Comparison of ENCODE assay signal across 1 cellular context in genomic region chr1:231431665-231432415, GRCh38.
A peak's percentile ranks its signal among the peaks of the same experiment; 100 is the strongest.
TF ChIP-seq lines count a peak whose summit lies in the region.

No MANE protein-coding gene starts in this region.

TF ChIP-seq in HepG2, 621 proteins besides CTCF, POLR2A, EP300 and RAD21 (continued from another document and continues in another):
- TF ChIP-seq EHMT2 (IDR thresholded peaks at IDR 0.05; ENCODE audit: borderline replicate concordance, low read depth, low read length): peak; percentile 61; the same call in 1 of the 2 replicates
- TF ChIP-seq ATAD3A (CRISPR knock-in tag; IDR thresholded peaks at IDR 0.05): no peak
- TF ChIP-seq ZFP1 (CRISPR knock-in tag; IDR thresholded peaks at IDR 0.05): no peak
- no peak for TF ChIP-seq ARHGAP35 (CRISPR knock-in tag; IDR thresholded peaks at IDR 0.05; ENCODE audit: borderline replicate concordance)
- TF ChIP-seq SMAD1 (CRISPR knock-in tag; IDR thresholded peaks at IDR 0.05; ENCODE audit: borderline replicate concordance, low read depth): no peak
- TF ChIP-seq PITX1 (CRISPR knock-in tag; IDR thresholded peaks at IDR 0.05): peak; percentile 57; the same call in 1 of the 2 replicates
- no peak for TF ChIP-seq ZSCAN20 (CRISPR knock-in tag; IDR thresholded peaks at IDR 0.05; ENCODE audit: borderline replicate concordance)
- TF ChIP-seq REST (IDR thresholded peaks at IDR 0.05; ENCODE audit: borderline replicate concordance in 1 of 2, low read depth in 1 of 2, low read length in 2 of 2): no peak
- peak; percentile 71 for TF ChIP-seq DRAP1 (CRISPR knock-in tag; IDR thresholded peaks at IDR 0.05)
- peak; percentile 42; the same call in 1 of the 2 replicates for TF ChIP-seq HNF4A (CRISPR knock-in tag; IDR thresholded peaks at IDR 0.05)
- no peak for TF ChIP-seq JUND (CRISPR knock-in tag; IDR thresholded peaks at IDR 0.05)
- no peak for TF ChIP-seq ELF4 (CRISPR knock-in tag; IDR thresholded peaks at IDR 0.05; ENCODE audit: borderline replicate concordance)
- TF ChIP-seq HDAC6 (IDR thresholded peaks at IDR 0.05; ENCODE audit: low read depth, low read length): no peak
- TF ChIP-seq, protein P1, sequence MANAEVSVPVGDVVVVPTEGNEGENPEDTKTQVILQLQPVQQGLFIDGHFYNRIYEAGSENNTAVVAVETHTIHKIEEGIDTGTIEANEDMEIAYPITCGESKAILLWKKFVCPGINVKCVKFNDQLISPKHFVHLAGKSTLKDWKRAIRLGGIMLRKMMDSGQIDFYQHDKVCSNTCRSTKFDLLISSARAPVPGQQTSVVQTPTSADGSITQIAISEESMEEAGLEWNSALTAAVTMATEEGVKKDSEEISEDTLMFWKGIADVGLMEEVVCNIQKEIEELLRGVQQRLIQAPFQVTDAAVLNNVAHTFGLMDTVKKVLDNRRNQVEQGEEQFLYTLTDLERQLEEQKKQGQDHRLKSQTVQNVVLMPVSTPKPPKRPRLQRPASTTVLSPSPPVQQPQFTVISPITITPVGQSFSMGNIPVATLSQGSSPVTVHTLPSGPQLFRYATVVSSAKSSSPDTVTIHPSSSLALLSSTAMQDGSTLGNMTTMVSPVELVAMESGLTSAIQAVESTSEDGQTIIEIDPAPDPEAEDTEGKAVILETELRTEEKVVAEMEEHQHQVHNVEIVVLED (CRISPR knock-in tag; IDR thresholded peaks at IDR 0.05; ENCODE audit: borderline replicate concordance): no peak
- no peak for TF ChIP-seq ZNF644 (CRISPR knock-in tag; IDR thresholded peaks at IDR 0.05; ENCODE audit: low read depth)
- no peak for TF ChIP-seq ZNF567 (CRISPR knock-in tag; IDR thresholded peaks at IDR 0.05; ENCODE audit: borderline replicate concordance)
- TF ChIP-seq ZNF772 (CRISPR knock-in tag; IDR thresholded peaks at IDR 0.05): no peak
- TF ChIP-seq, protein P2, sequence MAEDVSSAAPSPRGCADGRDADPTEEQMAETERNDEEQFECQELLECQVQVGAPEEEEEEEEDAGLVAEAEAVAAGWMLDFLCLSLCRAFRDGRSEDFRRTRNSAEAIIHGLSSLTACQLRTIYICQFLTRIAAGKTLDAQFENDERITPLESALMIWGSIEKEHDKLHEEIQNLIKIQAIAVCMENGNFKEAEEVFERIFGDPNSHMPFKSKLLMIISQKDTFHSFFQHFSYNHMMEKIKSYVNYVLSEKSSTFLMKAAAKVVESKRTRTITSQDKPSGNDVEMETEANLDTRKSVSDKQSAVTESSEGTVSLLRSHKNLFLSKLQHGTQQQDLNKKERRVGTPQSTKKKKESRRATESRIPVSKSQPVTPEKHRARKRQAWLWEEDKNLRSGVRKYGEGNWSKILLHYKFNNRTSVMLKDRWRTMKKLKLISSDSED (CRISPR knock-in tag; IDR thresholded peaks at IDR 0.05): no peak
- TF ChIP-seq TARDBP (CRISPR knock-in tag; IDR thresholded peaks at IDR 0.05): no peak
- TF ChIP-seq POGZ (CRISPR knock-in tag; IDR thresholded peaks at IDR 0.05): peak; percentile 84
- no peak for TF ChIP-seq NFKBIZ (CRISPR knock-in tag; IDR thresholded peaks at IDR 0.05)
- no peak for TF ChIP-seq ZNF720 (CRISPR knock-in tag; IDR thresholded peaks at IDR 0.05)
- no peak for TF ChIP-seq STAG1 (CRISPR knock-in tag; IDR thresholded peaks at IDR 0.05)
- no peak for TF ChIP-seq ZNF704 (CRISPR knock-in tag; IDR thresholded peaks at IDR 0.05; ENCODE audit: borderline replicate concordance)
- TF ChIP-seq TEF (CRISPR knock-in tag; IDR thresholded peaks at IDR 0.05): no peak
- TF ChIP-seq ZNF468 (CRISPR knock-in tag; IDR thresholded peaks at IDR 0.05): no peak
- no peak for TF ChIP-seq ELF1 (CRISPR knock-in tag; IDR thresholded peaks at IDR 0.05)
- no peak for TF ChIP-seq ZUFSP (CRISPR knock-in tag; IDR thresholded peaks at IDR 0.05; ENCODE audit: borderline replicate concordance)
- TF ChIP-seq SETDB1 (CRISPR knock-in tag; IDR thresholded peaks at IDR 0.05; ENCODE audit: borderline replicate concordance): no peak
- no peak for TF ChIP-seq TOE1 (CRISPR knock-in tag; IDR thresholded peaks at IDR 0.05)
- TF ChIP-seq RXRA (CRISPR knock-in tag; IDR thresholded peaks at IDR 0.05): no peak
- TF ChIP-seq SP5 (CRISPR knock-in tag; IDR thresholded peaks at IDR 0.05; ENCODE audit: borderline replicate concordance, low read depth): no peak
- TF ChIP-seq TBP (CRISPR knock-in tag; IDR thresholded peaks at IDR 0.05): no peak
- no peak for TF ChIP-seq ZFP41 (CRISPR knock-in tag; IDR thresholded peaks at IDR 0.05; ENCODE audit: borderline replicate concordance)
- no peak for TF ChIP-seq HOXD1 (CRISPR knock-in tag; IDR thresholded peaks at IDR 0.05)
- TF ChIP-seq TGIF2 (CRISPR knock-in tag; IDR thresholded peaks at IDR 0.05): no peak
- TF ChIP-seq U2AF2 (IDR thresholded peaks at IDR 0.05; ENCODE audit: low read depth, low read length): no peak
- TF ChIP-seq, protein P3, sequence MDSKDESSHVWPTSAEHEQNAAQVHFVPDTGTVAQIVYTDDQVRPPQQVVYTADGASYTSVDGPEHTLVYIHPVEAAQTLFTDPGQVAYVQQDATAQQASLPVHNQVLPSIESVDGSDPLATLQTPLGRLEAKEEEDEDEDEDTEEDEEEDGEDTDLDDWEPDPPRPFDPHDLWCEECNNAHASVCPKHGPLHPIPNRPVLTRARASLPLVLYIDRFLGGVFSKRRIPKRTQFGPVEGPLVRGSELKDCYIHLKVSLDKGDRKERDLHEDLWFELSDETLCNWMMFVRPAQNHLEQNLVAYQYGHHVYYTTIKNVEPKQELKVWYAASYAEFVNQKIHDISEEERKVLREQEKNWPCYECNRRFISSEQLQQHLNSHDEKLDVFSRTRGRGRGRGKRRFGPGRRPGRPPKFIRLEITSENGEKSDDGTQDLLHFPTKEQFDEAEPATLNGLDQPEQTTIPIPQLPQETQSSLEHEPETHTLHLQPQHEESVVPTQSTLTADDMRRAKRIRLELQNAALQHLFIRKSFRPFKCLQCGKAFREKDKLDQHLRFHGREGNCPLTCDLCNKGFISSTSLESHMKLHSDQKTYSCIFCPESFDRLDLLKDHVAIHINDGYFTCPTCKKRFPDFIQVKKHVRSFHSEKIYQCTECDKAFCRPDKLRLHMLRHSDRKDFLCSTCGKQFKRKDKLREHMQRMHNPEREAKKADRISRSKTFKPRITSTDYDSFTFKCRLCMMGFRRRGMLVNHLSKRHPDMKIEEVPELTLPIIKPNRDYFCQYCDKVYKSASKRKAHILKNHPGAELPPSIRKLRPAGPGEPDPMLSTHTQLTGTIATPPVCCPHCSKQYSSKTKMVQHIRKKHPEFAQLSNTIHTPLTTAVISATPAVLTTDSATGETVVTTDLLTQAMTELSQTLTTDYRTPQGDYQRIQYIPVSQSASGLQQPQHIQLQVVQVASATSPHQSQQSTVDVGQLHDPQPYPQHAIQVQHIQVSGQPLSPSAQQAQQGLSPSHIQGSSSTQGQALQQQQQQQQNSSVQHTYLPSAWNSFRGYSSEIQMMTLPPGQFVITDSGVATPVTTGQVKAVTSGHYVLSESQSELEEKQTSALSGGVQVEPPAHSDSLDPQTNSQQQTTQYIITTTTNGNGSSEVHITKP (CRISPR knock-in tag; IDR thresholded peaks at IDR 0.05; ENCODE audit: low read depth): no peak
- TF ChIP-seq HOMEZ (CRISPR knock-in tag; IDR thresholded peaks at IDR 0.05; ENCODE audit: low read depth): peak; percentile 87; the same call in 1 of the 2 replicates
- TF ChIP-seq ZNF577 (CRISPR knock-in tag; IDR thresholded peaks at IDR 0.05; ENCODE audit: borderline replicate concordance, low read depth): no peak
- no peak for TF ChIP-seq ZXDC (CRISPR knock-in tag; IDR thresholded peaks at IDR 0.05)
- TF ChIP-seq ZNF367 (CRISPR knock-in tag; IDR thresholded peaks at IDR 0.05; ENCODE audit: borderline replicate concordance): no peak
- TF ChIP-seq CHCHD3 (CRISPR knock-in tag; IDR thresholded peaks at IDR 0.05): no peak
- TF ChIP-seq SMAD9 (CRISPR knock-in tag; IDR thresholded peaks at IDR 0.05): no peak
- no peak for TF ChIP-seq FIP1L1 (IDR thresholded peaks at IDR 0.05; ENCODE audit: borderline replicate concordance, insufficient read depth, low read depth, low read length)
